In genomic region chr4:10656420-10656819, GRCh38 we compare ENCODE assay signal across 26 cellular contexts. TPM values are rescaled to one million over a fixed set of nuclear protein-coding genes. Genes with fewer than 3 reads are reported as not detected.
DNase-seq lines count a peak whose midpoint lies in the region; ATAC-seq and TF ChIP-seq lines count a peak whose summit lies in the region.
"Had no signal": no experiment of that assay in that cellular context is flagged by ENCODE, and none has a peak within 500 bp of the region (broad histone marks: within the 10 kb centered on the region; RNA-seq: fewer than 3 reads in every experiment).

No MANE protein-coding gene starts in this region.

- H3K4me1 Mint-ChIP-seq in activated CD4-positive, alpha-beta T cell treated with anti-CD3 and anti-CD28 coated beads for 36 hours, result peaks cover 25% of the 10 kb centered on the region
- peaks cover 29% of the 10 kb centered on the region for H3K4me1 Mint-ChIP-seq in activated CD4-positive, alpha-beta T cell treated with anti-CD3 and anti-CD28 coated beads, Interleukin-2, amount 10 ng/mL, durations not matched to agents 7 days and 5 days
- peaks cover 42% of the 10 kb centered on the region for H3K4me1 Mint-ChIP-seq in activated T-helper 2 cell treated with anti-CD3 and anti-CD28 coated beads, Interferon-gamma antibody, Interleukin-2, Interleukin-4, amounts not matched to agents 10 μg/mL and 5 μg/mL and 100 μg/mL, durations not matched to agents 14 hours and 24 hours and 36 hours (ENCODE audit: low read depth)

- peak; percentile 51 for ATAC-seq in activated CD4-positive, alpha-beta T cell treated with anti-CD3 and anti-CD28 coated beads for 36 hours
- ATAC-seq in GM19351 (IDR thresholded peaks at IDR 0.05; ENCODE audit: unreplicated experiment) (no peak), GM21619 (IDR thresholded peaks at IDR 0.05; ENCODE audit: unreplicated experiment) (no peak)
- ATAC-seq: naive thymus-derived CD8-positive, alpha-beta T cell; T-cell had no signal

- no peak overlapping the region for H3K9ac ChIP-seq in trophoblast cell (ENCODE audit: low read length)

- H4K12ac ChIP-seq in trophoblast cell (ENCODE audit: low read depth, low read length), result no peak overlapping the region

- no peak overlapping the region for H2BK5ac ChIP-seq in trophoblast cell (ENCODE audit: low read depth, low read length, poor library complexity)

- no peak overlapping the region for H2AK5ac ChIP-seq in trophoblast cell (ENCODE audit: low read length)

- intact Hi-C loops in activated CD4-positive, alpha-beta T cell treated with anti-CD3 and anti-CD28 coated beads for 36 hours (cut with DNase I, micrococcal nuclease), result loop anchor here (2.0 kb wide), 1 partner anchor 74 kb away; no protein-coding TSS in a partner anchor
- intact Hi-C loops in activated T-helper 2 cell treated with anti-CD3 and anti-CD28 coated beads, Interferon-gamma antibody, Interleukin-2, Interleukin-4, amounts not matched to agents 10 μg/mL and 5 μg/mL and 100 μg/mL, durations not matched to agents 14 hours and 24 hours and 36 hours (cut with micrococcal nuclease), result loop anchor here (1.0 to 5.0 kb wide), 6 partner anchors 15 to 816 kb away; no protein-coding TSS in a partner anchor

- WGBS in trophoblast cell (ENCODE audit: extremely low coverage, insufficient coverage, insufficient read length), result no CpG with 5 or more reads among the region's 3 CpGs

- H3K79me2 ChIP-seq in trophoblast cell (ENCODE audit: control insufficient read depth, insufficient read depth, low read length, poor library complexity), result no peaks in the 10 kb centered on the region

- H3K14ac ChIP-seq in trophoblast cell (ENCODE audit: low read length), result no peak overlapping the region

- no peak overlapping the region for H4K8ac ChIP-seq in trophoblast cell (ENCODE audit: low read depth, low read length)

- no peak overlapping the region for H3K4ac ChIP-seq in trophoblast cell (ENCODE audit: low read depth, low read length)

- no peak overlapping the region for H3K27ac ChIP-seq in trophoblast cell (ENCODE audit: low read depth, low read length)
- H3K27ac ChIP-seq: SJCRH30 had no signal

- H3K23ac ChIP-seq in trophoblast cell (ENCODE audit: low read length), result no peak overlapping the region

- peak overlapping the region; percentile 73 for H2BK12ac ChIP-seq in trophoblast cell (ENCODE audit: low read length)

- CTCF ChIA-PET in activated CD4-positive, alpha-beta T cell treated with anti-CD3 and anti-CD28 coated beads for 36 hours (lab: Charles Lee), result no interaction called here
- CTCF ChIA-PET in activated CD4-positive, alpha-beta T cell treated with anti-CD3 and anti-CD28 coated beads, Interleukin-2, amount 10 ng/mL, durations not matched to agents 7 days and 5 days (lab: Charles Lee), result interaction anchor here (0.6 to 1.4 kb wide), 3 partner anchors 15 to 97 kb away, joined by 5 to 6 read pairs (median 5); no protein-coding TSS in a partner anchor

- H3K9me3 ChIP-seq in trophoblast cell (ENCODE audit: insufficient read depth, low read depth, low read length), result no peaks in the 10 kb centered on the region
- H3K9me3 ChIP-seq: BE2C, SJCRH30 had no signal

- H3K36me3 Mint-ChIP-seq in activated CD4-positive, alpha-beta T cell treated with anti-CD3 and anti-CD28 coated beads for 36 hours (ENCODE audit: low read depth), result no peaks in the 10 kb centered on the region
- no peaks in the 10 kb centered on the region for H3K36me3 Mint-ChIP-seq in activated CD4-positive, alpha-beta T cell treated with anti-CD3 and anti-CD28 coated beads, Interleukin-2, amount 10 ng/mL, durations not matched to agents 7 days and 5 days (ENCODE audit: low read depth)
- H3K36me3 Mint-ChIP-seq in activated T-helper 2 cell treated with anti-CD3 and anti-CD28 coated beads, Interferon-gamma antibody, Interleukin-2, Interleukin-4, amounts not matched to agents 10 μg/mL and 5 μg/mL and 100 μg/mL, durations not matched to agents 14 hours and 24 hours and 36 hours (ENCODE audit: low read depth), result peaks cover 13% of the 10 kb centered on the region
- H3K36me3 Mint-ChIP-seq: naive thymus-derived CD8-positive, alpha-beta T cell; T-cell had no signal

- H3K4me3 ChIP-seq in LNCaP clone FGC (ENCODE audit: low read depth, low read length) (0 out of 2 replicates have a peak overlapping the region, but pooled peaks have one; percentile 2), trophoblast cell (ENCODE audit: low read depth, low read length) (no peak overlapping the region)
- H3K4me3 ChIP-seq: SJCRH30, skin epidermis had no signal

- H4K91ac ChIP-seq in trophoblast cell (ENCODE audit: low read depth, low read length), result peak overlapping the region; percentile 18

- peaks cover 2 to 8% of the 10 kb centered on the region in 2 experiments for H3K4me1 ChIP-seq in trophoblast cell (ENCODE audit: control insufficient read depth in 1 of 2, insufficient read depth in 2 of 2, low read length in 2 of 2)
- H3K4me1 ChIP-seq: BE2C, SJCRH30 had no signal

- no peak overlapping the region for H2BK120ac ChIP-seq in trophoblast cell (ENCODE audit: insufficient read depth, low read length, poor library complexity)

- no peak for DNase-seq in activated CD4-positive, alpha-beta T cell treated with anti-CD3 and anti-CD28 coated beads for 36 hours
- DNase-seq in activated CD4-positive, alpha-beta T cell treated with anti-CD3 and anti-CD28 coated beads, Interleukin-2, amount 10 ng/mL, durations not matched to agents 7 days and 5 days, result no peak
- no peak for DNase-seq in LNCaP clone FGC (ENCODE audit: low read depth)
- DNase-seq in activated T-helper 2 cell treated with anti-CD3 and anti-CD28 coated beads, Interferon-gamma antibody, Interleukin-2, Interleukin-4, amounts not matched to agents 10 μg/mL and 5 μg/mL and 100 μg/mL, durations not matched to agents 14 hours and 24 hours and 36 hours (ENCODE audit: low spot score), result no peak
- peak in 1 of 2 donors; percentile 30 for DNase-seq in trophoblast cell
- no peak for DNase-seq in NCI-H146 treated with DMSO at 0.1 percent for 48 hours (lab: John Stamatoyannopoulos, UW; ENCODE audit: unreplicated experiment)
- DNase-seq: activated CD4-positive, CD25-positive, alpha-beta regulatory T cell treated with anti-CD3 and anti-CD28 coated beads, Interleukin-2, amount 50 U/mL, for 72 hours; activated T-cell treated with anti-CD3 and anti-CD28 coated beads for 4 hours; BE2C; effector CD8-positive, alpha-beta T cell; kidney; naive thymus-derived CD8-positive, alpha-beta T cell; NCI-H1092; NCI-H1930; SJCRH30; stimulated activated naive CD8-positive, alpha-beta T cell treated with anti-CD3 and anti-CD28 coated beads, Interleukin-15, amount 100 ng/mL, for 72 hours; T-cell had no signal

- no peaks in the 10 kb centered on the region for H3K27me3 ChIP-seq in trophoblast cell (ENCODE audit: insufficient read depth, low read length)
- H3K27me3 ChIP-seq: BE2C, SJCRH30 had no signal

- no peaks in the 10 kb centered on the region for H3K36me3 ChIP-seq in trophoblast cell (ENCODE audit: control insufficient read depth in 1 of 2, insufficient read depth in 2 of 2, low read length in 2 of 2)
- H3K36me3 ChIP-seq: BE2C, SJCRH30 had no signal

- no peak overlapping the region for H2AFZ ChIP-seq in trophoblast cell (ENCODE audit: insufficient read depth, low read length, poor library complexity)

- peaks cover 2% of the 10 kb centered on the region for H3K79me1 ChIP-seq in trophoblast cell (ENCODE audit: low read length)

- no peaks in the 10 kb centered on the region for H3K27me3 Mint-ChIP-seq in activated CD4-positive, alpha-beta T cell treated with anti-CD3 and anti-CD28 coated beads for 36 hours
- H3K27me3 Mint-ChIP-seq in activated CD4-positive, alpha-beta T cell treated with anti-CD3 and anti-CD28 coated beads, Interleukin-2, amount 10 ng/mL, durations not matched to agents 7 days and 5 days, result peaks cover 2% of the 10 kb centered on the region
- no peaks in the 10 kb centered on the region for H3K27me3 Mint-ChIP-seq in activated T-helper 2 cell treated with anti-CD3 and anti-CD28 coated beads, Interferon-gamma antibody, Interleukin-2, Interleukin-4, amounts not matched to agents 10 μg/mL and 5 μg/mL and 100 μg/mL, durations not matched to agents 14 hours and 24 hours and 36 hours (ENCODE audit: low read depth)
- H3K27me3 Mint-ChIP-seq: naive thymus-derived CD8-positive, alpha-beta T cell; stimulated activated naive CD8-positive, alpha-beta T cell treated with anti-CD3 and anti-CD28 coated beads, Interleukin-15, amount 100 ng/mL, for 72 hours; T-cell had no signal

- no peak overlapping the region for H3K4me3 Mint-ChIP-seq in activated CD4-positive, alpha-beta T cell treated with anti-CD3 and anti-CD28 coated beads for 36 hours
- no peak overlapping the region for H3K4me3 Mint-ChIP-seq in activated CD4-positive, alpha-beta T cell treated with anti-CD3 and anti-CD28 coated beads, Interleukin-2, amount 10 ng/mL, durations not matched to agents 7 days and 5 days
- H3K4me3 Mint-ChIP-seq in activated T-helper 2 cell treated with anti-CD3 and anti-CD28 coated beads, Interferon-gamma antibody, Interleukin-2, Interleukin-4, amounts not matched to agents 10 μg/mL and 5 μg/mL and 100 μg/mL, durations not matched to agents 14 hours and 24 hours and 36 hours (ENCODE audit: low read depth), result no peak overlapping the region

- no peak overlapping the region for H3K27ac Mint-ChIP-seq in activated CD4-positive, alpha-beta T cell treated with anti-CD3 and anti-CD28 coated beads for 36 hours
- no peak overlapping the region for H3K27ac Mint-ChIP-seq in activated CD4-positive, alpha-beta T cell treated with anti-CD3 and anti-CD28 coated beads, Interleukin-2, amount 10 ng/mL, durations not matched to agents 7 days and 5 days
- peak overlapping the region; percentile 90 for H3K27ac Mint-ChIP-seq in activated T-helper 2 cell treated with anti-CD3 and anti-CD28 coated beads, Interferon-gamma antibody, Interleukin-2, Interleukin-4, amounts not matched to agents 10 μg/mL and 5 μg/mL and 100 μg/mL, durations not matched to agents 14 hours and 24 hours and 36 hours

- POLR2A ChIA-PET in activated CD4-positive, alpha-beta T cell treated with anti-CD3 and anti-CD28 coated beads for 36 hours (lab: Charles Lee), result no interaction called here
- POLR2A ChIA-PET in activated CD4-positive, alpha-beta T cell treated with anti-CD3 and anti-CD28 coated beads, Interleukin-2, amount 10 ng/mL, durations not matched to agents 7 days and 5 days (lab: Charles Lee), result no interaction called here

- H3K4me2 ChIP-seq in trophoblast cell (ENCODE audit: low read length), result no peak overlapping the region

- no peak overlapping the region for H3K18ac ChIP-seq in trophoblast cell (ENCODE audit: low read length)

- peaks cover 4% of the 10 kb centered on the region for H3K9me3 Mint-ChIP-seq in activated CD4-positive, alpha-beta T cell treated with anti-CD3 and anti-CD28 coated beads for 36 hours (ENCODE audit: low read depth)
- peaks cover 4% of the 10 kb centered on the region for H3K9me3 Mint-ChIP-seq in activated CD4-positive, alpha-beta T cell treated with anti-CD3 and anti-CD28 coated beads, Interleukin-2, amount 10 ng/mL, durations not matched to agents 7 days and 5 days
- H3K9me3 Mint-ChIP-seq in activated T-helper 2 cell treated with anti-CD3 and anti-CD28 coated beads, Interferon-gamma antibody, Interleukin-2, Interleukin-4, amounts not matched to agents 10 μg/mL and 5 μg/mL and 100 μg/mL, durations not matched to agents 14 hours and 24 hours and 36 hours, result peaks cover 15% of the 10 kb centered on the region
- H3K9me3 Mint-ChIP-seq: T-cell had no signal

- no peak for TF ChIP-seq CTCF in LNCaP clone FGC (IDR thresholded peaks at IDR 0.05; ENCODE audit: control insufficient read depth, extremely low read depth, insufficient read depth)

RNA-seq across cellular contexts. Expression of gene CLNK, which starts 28.1 kb away (rescaled TPM):
- total RNA-seq in activated CD4-positive, alpha-beta T cell treated with anti-CD3 and anti-CD28 coated beads for 36 hours, result not detected
- total RNA-seq in activated CD4-positive, alpha-beta T cell treated with anti-CD3 and anti-CD28 coated beads, Interleukin-2, amount 10 ng/mL, durations not matched to agents 7 days and 5 days, result not detected
- 0.89 and 1.3 TPM in 2 replicates for total RNA-seq in activated T-helper 2 cell treated with anti-CD3 and anti-CD28 coated beads, Interferon-gamma antibody, Interleukin-2, Interleukin-4, amounts not matched to agents 10 μg/mL and 5 μg/mL and 100 μg/mL, durations not matched to agents 14 hours and 24 hours and 36 hours
- 0.03 TPM in 2 replicates for polyA plus RNA-seq in trophoblast cell (2013)
- total RNA-seq: A673; bronchial epithelial cell; epithelial cell of proximal tubule; fibroblast of villous mesenchyme; naive thymus-derived CD8-positive, alpha-beta T cell; osteocyte; renal cortical epithelial cell; SJCRH30 had no signal
- polyA plus RNA-seq: naive thymus-derived CD8-positive, alpha-beta T cell had no signal
